9 cellular contexts compared by ENCODE assay signal in the genomic region with DNA sequence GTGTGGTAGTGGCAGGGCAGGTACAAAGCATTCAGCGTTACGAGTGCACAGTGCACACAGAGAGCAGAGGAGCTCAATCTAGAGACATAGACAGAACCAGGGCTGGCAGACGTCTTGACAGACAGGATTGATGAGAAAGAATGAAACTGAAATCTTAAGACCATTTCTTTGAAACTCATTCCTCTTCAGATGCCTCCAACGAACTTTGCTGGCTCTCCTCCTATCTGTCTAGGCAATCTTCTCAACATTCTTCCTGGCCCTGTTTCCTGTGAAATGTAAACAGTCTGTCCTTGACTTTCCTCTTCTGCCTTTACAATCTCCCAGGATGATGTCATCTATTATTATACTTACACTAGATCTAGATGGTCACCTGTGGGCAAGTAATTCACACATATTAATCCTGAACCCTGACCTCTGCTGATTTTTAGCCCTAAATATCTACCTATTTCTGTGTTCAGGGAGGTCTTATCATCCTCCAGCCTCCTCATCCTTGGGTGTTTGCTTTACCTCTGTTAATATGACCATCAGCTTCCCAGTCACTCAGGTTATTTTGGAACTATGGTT.
DNase-seq lines count a peak whose midpoint lies in the region; ATAC-seq and TF ChIP-seq lines count a peak whose summit lies in the region.
"Had no signal": no experiment of that assay in that cellular context is flagged by ENCODE, and none has a peak within 500 bp of the region (broad histone marks: within the 10 kb centered on the region; RNA-seq: fewer than 3 reads in every experiment).

No MANE protein-coding gene starts in this region.

- H3K36me3 Mint-ChIP-seq in T-helper 17 cell (ENCODE audit: low read depth) = peaks cover 2% of the 10 kb centered on the region
- no peaks in the 10 kb centered on the region for H3K36me3 Mint-ChIP-seq in CD14-positive monocyte

- H3K36me3 ChIP-seq in BLaER1 treated with 17β-estradiol and CSF1 and Interleukin-3, amounts not matched to agents 10 nM and 100 nM = no peaks in the 10 kb centered on the region

- peak; percentile 74 for ATAC-seq in GM21447 (IDR thresholded peaks at IDR 0.05; ENCODE audit: unreplicated experiment)
- peak; percentile 67 for ATAC-seq in T-helper 17 cell
- ATAC-seq in GM19467 (IDR thresholded peaks at IDR 0.05; ENCODE audit: unreplicated experiment) = no peak
- ATAC-seq: Panc1 had no signal

- no peaks in the 10 kb centered on the region for H4K20me1 ChIP-seq in BLaER1 treated with 17β-estradiol and CSF1 and Interleukin-3, amounts not matched to agents 10 nM and 100 nM

- H3K4me3 ChIP-seq in BLaER1 treated with 17β-estradiol and CSF1 and Interleukin-3, amounts not matched to agents 10 nM and 100 nM = no peak overlapping the region
- no peak overlapping the region for H3K4me3 ChIP-seq in fibroblast of villous mesenchyme (ENCODE audit: low read depth, low read length)

- H3K4me3 Mint-ChIP-seq in T-helper 17 cell (peak overlapping the region; percentile 78), CD14-positive monocyte (no peak overlapping the region)

- H3K27me3 Mint-ChIP-seq in T-helper 17 cell (no peaks in the 10 kb centered on the region), CD14-positive monocyte (ENCODE audit: low read depth in 3 of 3) (peaks cover 3 to 4% (median 3%) of the 10 kb centered on the region in 3 donors)

- no peak overlapping the region for H3K9ac ChIP-seq in BLaER1 treated with 17β-estradiol and CSF1 and Interleukin-3, amounts not matched to agents 10 nM and 100 nM

- intact Hi-C loops in CD14-positive monocyte (cut with micrococcal nuclease) = no loop called here

- peak overlapping the region; percentile 68 for H3K27ac Mint-ChIP-seq in T-helper 17 cell
- H3K27ac Mint-ChIP-seq in CD14-positive monocyte = no peak overlapping the region

- no peaks in the 10 kb centered on the region for H3K27me3 ChIP-seq in BLaER1 treated with 17β-estradiol and CSF1 and Interleukin-3, amounts not matched to agents 10 nM and 100 nM

- TF ChIP-seq CTCF in fibroblast of villous mesenchyme (IDR thresholded peaks at IDR 0.05; ENCODE audit: insufficient read depth, low read depth, low read length) (no peak), CD14-positive monocyte (IDR thresholded peaks at IDR 0.05) (no peak)

- no peak overlapping the region for H3K27ac ChIP-seq in BLaER1 treated with 17β-estradiol and CSF1 and Interleukin-3, amounts not matched to agents 10 nM and 100 nM

- H3K4me1 ChIP-seq in BLaER1 treated with 17β-estradiol and CSF1 and Interleukin-3, amounts not matched to agents 10 nM and 100 nM = peaks cover 0 to 9% (median 6%) of the 10 kb centered on the region in 10 experiments; a peak in 5 of 20 replicates

- DNase-seq in T-helper 17 cell = no peak
- peak; percentile 16 for DNase-seq in fibroblast of villous mesenchyme (ENCODE audit: low read depth)
- DNase-seq in ureter (ENCODE audit: low spot score) = no peak
- DNase-seq in LoVo (ENCODE audit: low spot score) = no peak
- DNase-seq in CD14-positive monocyte (ENCODE audit: low spot score) = no peak

- H3K9me3 ChIP-seq in BLaER1 treated with 17β-estradiol and CSF1 and Interleukin-3, amounts not matched to agents 10 nM and 100 nM (replicated peaks in 1 of 11) = peaks cover 0 to 18% (median 0%) of the 10 kb centered on the region in 11 experiments; a peak in 6 of 22 replicates
- H3K9me3 ChIP-seq in T-helper 17 cell (ENCODE audit: control insufficient read depth, low read length, poor library complexity, severe bottlenecking) = no peaks in the 10 kb centered on the region

- H3K4me2 ChIP-seq in BLaER1 treated with 17β-estradiol and CSF1 and Interleukin-3, amounts not matched to agents 10 nM and 100 nM = peak overlapping the region in 6 of 11 experiments; percentile 3 to 21 (median 12); a peak in 5 of 22 replicates

- H3K4me1 Mint-ChIP-seq in T-helper 17 cell = peaks cover 23% of the 10 kb centered on the region
- peaks cover 7% of the 10 kb centered on the region for H3K4me1 Mint-ChIP-seq in CD14-positive monocyte

- peaks cover 0 to 9% (median 5%) of the 10 kb centered on the region in 7 donors for H3K9me3 Mint-ChIP-seq in CD14-positive monocyte
